ENCODE assay signal across 8 cellular contexts in the genomic region with DNA sequence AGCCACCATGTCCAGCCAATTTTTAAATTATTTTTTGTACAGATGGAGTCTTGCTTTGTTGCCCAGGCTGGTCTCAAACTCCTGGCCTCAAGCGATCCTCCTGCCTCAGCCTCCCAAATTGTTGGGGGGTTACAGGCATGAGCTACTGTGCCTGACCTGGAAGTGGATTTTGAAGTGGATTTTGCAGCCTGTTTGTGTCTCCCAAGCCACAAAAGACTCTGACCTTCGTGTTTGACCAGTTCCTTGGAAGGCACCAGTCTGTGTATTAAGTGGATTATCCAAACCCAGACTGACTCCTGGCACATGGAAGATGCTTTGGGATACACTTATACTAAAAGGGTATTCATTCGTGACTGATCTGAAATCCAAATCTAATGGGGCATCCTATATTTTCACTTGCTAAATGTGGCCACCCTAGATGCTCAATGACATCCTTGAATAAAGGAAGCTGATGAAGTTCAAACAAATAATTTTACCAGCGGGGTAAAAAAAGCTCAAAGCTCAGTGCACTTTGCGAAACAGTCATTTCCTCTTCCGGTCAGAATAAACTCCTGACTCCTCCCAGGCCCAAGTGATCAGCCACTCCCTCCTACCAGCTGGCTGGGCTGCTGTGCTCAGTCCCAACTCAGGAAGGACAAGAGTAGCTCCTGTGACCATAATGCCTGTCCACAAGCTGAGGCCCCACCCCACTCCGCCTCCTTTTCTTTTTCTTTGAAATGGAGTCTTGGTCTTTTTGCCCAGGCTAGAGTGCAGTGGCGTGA. TPM values are rescaled to one million over a fixed set of nuclear protein-coding genes. Genes with fewer than 3 reads are reported as not detected.
DNase-seq lines count a peak whose midpoint lies in the region; ATAC-seq, FAIRE-seq and TF ChIP-seq lines count a peak whose summit lies in the region.

No MANE protein-coding gene starts in this region.

- intact Hi-C loops in endothelial cell of umbilical vein (cut with micrococcal nuclease) = loop anchor here (1.0 kb wide), 1 partner anchor 12 kb away; no protein-coding TSS in a partner anchor

- H3K4me3 Mint-ChIP-seq in neural progenitor cell (no peak overlapping the region), glutamatergic neuron (ENCODE audit: unreplicated experiment) (no peak overlapping the region)

- H3K27me3 ChIP-seq in DND-41 (ENCODE audit: insufficient read depth, low read length, poor library complexity) = no peaks in the 10 kb centered on the region
- H3K27me3 ChIP-seq in HL-60 (ENCODE audit: insufficient read depth, poor library complexity, severe bottlenecking) = no peaks in the 10 kb centered on the region
- no peaks in the 10 kb centered on the region for H3K27me3 ChIP-seq in endothelial cell of umbilical vein (ENCODE audit: control insufficient read depth in 2 of 2, insufficient read depth in 2 of 2, low read length in 2 of 2)
- no peaks in the 10 kb centered on the region for H3K27me3 ChIP-seq in neural progenitor cell

- H3K27ac Mint-ChIP-seq in neural progenitor cell (no peak overlapping the region), glutamatergic neuron (ENCODE audit: unreplicated experiment) (no peak overlapping the region)

- no peaks in the 10 kb centered on the region for H3K9me3 Mint-ChIP-seq in neural progenitor cell
- H3K9me3 Mint-ChIP-seq in glutamatergic neuron (ENCODE audit: unreplicated experiment) = no peaks in the 10 kb centered on the region

- 0 out of 2 replicates have a peak overlapping the region, but pooled peaks have one; percentile 13 for H2AFZ ChIP-seq in DND-41 (ENCODE audit: low read depth, low read length)
- H2AFZ ChIP-seq in endothelial cell of umbilical vein (ENCODE audit: low read depth, low read length) = peak overlapping the region; percentile 69
- peak overlapping the region; percentile 57 for H2AFZ ChIP-seq in neural progenitor cell (replicated peaks)

- no peak for TF ChIP-seq CTCF in DND-41 (IDR thresholded peaks at IDR 0.05; ENCODE audit: borderline replicate concordance, extremely low read depth, low read length, poor library complexity, severe bottlenecking)
- TF ChIP-seq CTCF in HL-60 (IDR thresholded peaks at IDR 0.05; ENCODE audit: insufficient read depth, low read length) = no peak
- TF ChIP-seq CTCF in endothelial cell of umbilical vein (IDR thresholded peaks at IDR 0.05; ENCODE audit: extremely low read depth in 1 of 2, insufficient read depth in 1 of 2, low read depth in 1 of 2, low read length in 2 of 2) = no peak
- no peak for TF ChIP-seq CTCF in neural progenitor cell (IDR thresholded peaks at IDR 0.05)
- TF ChIP-seq CTCF in glutamatergic neuron (IDR thresholded peaks at IDR 0.05; ENCODE audit: partially characterized antibody, unreplicated experiment) = no peak

- no peaks in the 10 kb centered on the region for H3K79me2 ChIP-seq in DND-41 (ENCODE audit: insufficient read depth, low read length)
- H3K79me2 ChIP-seq in endothelial cell of umbilical vein (ENCODE audit: control insufficient read depth, insufficient read depth, low read length) = no peaks in the 10 kb centered on the region
- H3K79me2 ChIP-seq in neural progenitor cell (ENCODE audit: low read depth) = no peaks in the 10 kb centered on the region

- H4K20me1 ChIP-seq in DND-41 (ENCODE audit: insufficient read depth, low read length) (no peaks in the 10 kb centered on the region), endothelial cell of umbilical vein (replicated peaks; ENCODE audit: control insufficient read depth, extremely low read depth, insufficient read depth, low read length) (no peaks in the 10 kb centered on the region), neural progenitor cell (ENCODE audit: low read depth) (no peaks in the 10 kb centered on the region)

- no peaks in the 10 kb centered on the region for H3K36me3 ChIP-seq in DND-41 (ENCODE audit: insufficient read depth, low read length)
- no peaks in the 10 kb centered on the region for H3K36me3 ChIP-seq in endothelial cell of umbilical vein (ENCODE audit: control insufficient read depth in 2 of 2, extremely low read depth in 1 of 2, insufficient read depth in 2 of 2, low read length in 2 of 2)
- H3K36me3 ChIP-seq in neural progenitor cell = no peaks in the 10 kb centered on the region

- H3K27ac ChIP-seq in DND-41 (ENCODE audit: low read length) = no peak overlapping the region
- H3K27ac ChIP-seq in HL-60 (replicated peaks) = peak overlapping the region; percentile 55
- peak overlapping the region; percentile 66 for H3K27ac ChIP-seq in endothelial cell of umbilical vein (ENCODE audit: insufficient read depth, low read depth, low read length)
- no peak overlapping the region for H3K27ac ChIP-seq in neural progenitor cell

- H3K27me3 Mint-ChIP-seq in neural progenitor cell (ENCODE audit: insufficient read depth, low read depth) (no peaks in the 10 kb centered on the region), glutamatergic neuron (ENCODE audit: unreplicated experiment) (no peaks in the 10 kb centered on the region)

- H3K9me3 ChIP-seq in DND-41 (ENCODE audit: insufficient read depth, low read length, severe bottlenecking) (no peaks in the 10 kb centered on the region), endothelial cell of umbilical vein (replicated peaks; ENCODE audit: control insufficient read depth, insufficient read depth, low read length) (no peaks in the 10 kb centered on the region), neural progenitor cell (ENCODE audit: low read depth) (no peaks in the 10 kb centered on the region)

- ATAC-seq in DND-41 (ENCODE audit: insufficient read depth, low read depth) (no peak), GM19397 (IDR thresholded peaks at IDR 0.05; ENCODE audit: unreplicated experiment) (peak; percentile 94)

- H3K4me2 ChIP-seq in DND-41 (ENCODE audit: insufficient read depth, low read length) = no peak overlapping the region
- peak overlapping the region; percentile 80 for H3K4me2 ChIP-seq in endothelial cell of umbilical vein (ENCODE audit: insufficient read depth, low read length)
- no peak overlapping the region for H3K4me2 ChIP-seq in neural progenitor cell

- H3K9me1 ChIP-seq in endothelial cell of umbilical vein (replicated peaks; ENCODE audit: control insufficient read depth, extremely low read depth, insufficient read depth, low read length) = no peaks in the 10 kb centered on the region

- H3F3A ChIP-seq in neural progenitor cell (ENCODE audit: low read depth) = peaks cover 8% of the 10 kb centered on the region

- FAIRE-seq in endothelial cell of umbilical vein (lab: Jason Lieb, UNC) = peak; percentile 99

- H3K9ac ChIP-seq in DND-41 (ENCODE audit: low read depth, low read length) (no peak overlapping the region), endothelial cell of umbilical vein (replicated peaks; ENCODE audit: extremely low read depth, insufficient read depth, low read length) (peak overlapping the region; percentile 46), neural progenitor cell (no peak overlapping the region)

- CTCF ChIA-PET in endothelial cell of umbilical vein (lab: Charles Lee) = interaction anchor here (0.6 to 1.6 kb wide), 8 partner anchors 8 to 117 kb away, joined by 3 to 17 read pairs (median 5); no protein-coding TSS in a partner anchor

- dilution Hi-C loops in endothelial cell of umbilical vein (cut with MboI; ENCODE audit: extremely low pct_ligation_motif_present, low sequenced_read_pairs) = no loop called here

- H3K4me1 ChIP-seq in DND-41 (ENCODE audit: insufficient read depth, low read length) = no peaks in the 10 kb centered on the region
- peaks cover 11% of the 10 kb centered on the region for H3K4me1 ChIP-seq in endothelial cell of umbilical vein (ENCODE audit: control insufficient read depth, extremely low read depth, insufficient read depth, low read length)
- H3K4me1 ChIP-seq in neural progenitor cell = no peaks in the 10 kb centered on the region

- TSS peak; percentile 48 for BruUV-seq in endothelial cell of umbilical vein (replicated peaks; lab: Mats Ljungman, UMichigan)

- no peak overlapping the region for H3K4me3 ChIP-seq in DND-41 (ENCODE audit: low read depth in 1 of 2, low read length in 2 of 2)
- H3K4me3 ChIP-seq in HL-60 (replicated peaks; ENCODE audit: insufficient read depth, low read length) = peak overlapping the region; percentile 6
- no peak overlapping the region for H3K4me3 ChIP-seq in endothelial cell of umbilical vein (replicated peaks in 1 of 3; ENCODE audit: insufficient read depth in 1 of 3, low read depth in 1 of 3, low read length in 3 of 3)
- no peak overlapping the region for H3K4me3 ChIP-seq in neural progenitor cell

- POLR2A ChIA-PET in endothelial cell of umbilical vein (lab: Charles Lee) = interaction anchor here (0.6 to 1.7 kb wide), 3 partner anchors 13 to 99 kb away, joined by 3 to 6 read pairs (median 3); no protein-coding TSS in a partner anchor

- peak; percentile 51 for TF ChIP-seq POLR2A in endothelial cell of umbilical vein (IDR thresholded peaks at IDR 0.05; ENCODE audit: low read depth, low read length)

- peaks cover 7% of the 10 kb centered on the region for H3K4me1 Mint-ChIP-seq in neural progenitor cell
- no peaks in the 10 kb centered on the region for H3K4me1 Mint-ChIP-seq in glutamatergic neuron (ENCODE audit: low read depth, unreplicated experiment)

- DNase-seq in DND-41 (no peak), HL-60 (ENCODE audit: low read depth in 1 of 2, low spot score in 1 of 2) (peak; percentile 86 to 89), T follicular helper cell (ENCODE audit: low read depth) (peak; percentile 18), endothelial cell of umbilical vein (ENCODE audit: low read depth, low spot score) (peak; percentile 80), neural progenitor cell (ENCODE audit: low spot score) (no peak), glutamatergic neuron (no peak), NCI-H1417 treated with DMSO at 0.1 percent for 48 hours (lab: John Stamatoyannopoulos, UW) (no peak)

- H3K36me3 Mint-ChIP-seq in neural progenitor cell = no peaks in the 10 kb centered on the region
- H3K36me3 Mint-ChIP-seq in glutamatergic neuron (ENCODE audit: unreplicated experiment) = no peaks in the 10 kb centered on the region

RNA-seq across cellular contexts. Expression of gene GATAD2A, which starts 32.6 kb away (rescaled TPM):
- total RNA-seq in endothelial cell of umbilical vein (134 and 138 TPM in 2 replicates), neural progenitor cell (ENCODE audit: low replicate concordance) (37.9 and 49.8 TPM in 2 replicates), glutamatergic neuron (ENCODE audit: unreplicated experiment) (203 TPM)
- polyA plus RNA-seq in endothelial cell of umbilical vein = 26.2 and 27.3 TPM in 2 replicates
- polyA plus RNA-seq in endothelial cell of umbilical vein (2011; cell fraction: cytosol; rRNA removed) = 43.0 and 43.3 TPM in 2 replicates
- 28.3 and 42.4 TPM in 2 replicates for polyA plus RNA-seq in endothelial cell of umbilical vein (2011; cell fraction: nucleus; rRNA removed)
- 61.3 and 62.1 TPM in 2 replicates for polyA plus RNA-seq in endothelial cell of umbilical vein (2012)
- polyA minus RNA-seq in endothelial cell of umbilical vein = 27.8 and 34.0 TPM in 2 replicates
- polyA minus RNA-seq in endothelial cell of umbilical vein (2011; cell fraction: cytosol; rRNA and poly(A)+ RNA removed) = 42.5 TPM
- 15.0 and 27.9 TPM in 2 replicates for polyA minus RNA-seq in endothelial cell of umbilical vein (2011; cell fraction: nucleus; rRNA and poly(A)+ RNA removed)

RNA-seq across cellular contexts. Expression of gene MAU2, which starts 52.2 kb away (rescaled TPM):
- total RNA-seq in endothelial cell of umbilical vein (57.3 and 70.0 TPM in 2 replicates), neural progenitor cell (ENCODE audit: low replicate concordance) (35.0 and 47.3 TPM in 2 replicates), glutamatergic neuron (ENCODE audit: unreplicated experiment) (107 TPM)
- 36.9 and 43.4 TPM in 2 replicates for polyA plus RNA-seq in endothelial cell of umbilical vein
- 22.8 and 25.5 TPM in 2 replicates for polyA plus RNA-seq in endothelial cell of umbilical vein (2011; cell fraction: cytosol; rRNA removed)
- 87.6 and 111 TPM in 2 replicates for polyA plus RNA-seq in endothelial cell of umbilical vein (2011; cell fraction: nucleus; rRNA removed)
- 26.8 and 37.1 TPM in 2 replicates for polyA plus RNA-seq in endothelial cell of umbilical vein (2012)
- 73.9 and 116 TPM in 2 replicates for polyA minus RNA-seq in endothelial cell of umbilical vein
- polyA minus RNA-seq in endothelial cell of umbilical vein (2011; cell fraction: cytosol; rRNA and poly(A)+ RNA removed) = 25.5 TPM
- polyA minus RNA-seq in endothelial cell of umbilical vein (2011; cell fraction: nucleus; rRNA and poly(A)+ RNA removed) = 84.2 and 87.9 TPM in 2 replicates

RNA-seq across cellular contexts. Expression of gene SUGP1, which starts 52.5 kb away (rescaled TPM):
- 59.9 and 64.7 TPM in 2 replicates for total RNA-seq in endothelial cell of umbilical vein
- 38.2 and 41.0 TPM in 2 replicates for polyA plus RNA-seq in endothelial cell of umbilical vein
- 29.7 and 30.6 TPM in 2 replicates for polyA plus RNA-seq in endothelial cell of umbilical vein (2011; cell fraction: cytosol; rRNA removed)
- 118 and 123 TPM in 2 replicates for polyA plus RNA-seq in endothelial cell of umbilical vein (2011; cell fraction: nucleus; rRNA removed)
- polyA plus RNA-seq in endothelial cell of umbilical vein (2012) = 37.5 and 45.9 TPM in 2 replicates
- 28.6 and 35.9 TPM in 2 replicates for polyA minus RNA-seq in endothelial cell of umbilical vein
- 24.4 TPM for polyA minus RNA-seq in endothelial cell of umbilical vein (2011; cell fraction: cytosol; rRNA and poly(A)+ RNA removed)
- 32.0 and 42.9 TPM in 2 replicates for polyA minus RNA-seq in endothelial cell of umbilical vein (2011; cell fraction: nucleus; rRNA and poly(A)+ RNA removed)
- total RNA-seq in neural progenitor cell (ENCODE audit: low replicate concordance) = 46.1 and 46.9 TPM in 2 replicates
- 134 TPM for total RNA-seq in glutamatergic neuron (ENCODE audit: unreplicated experiment)

Comparison
In these comparisons a context has a peak if more than half of its experiments do, and no peak if none do; other contexts are left out.
1. DNase-seq: peak in HL-60 (2 of 2), T follicular helper cell (single experiment) and endothelial cell of umbilical vein (single experiment); none in DND-41 (single experiment), neural progenitor cell (single experiment), glutamatergic neuron (single experiment) and NCI-H1417 treated with DMSO at 0.1 percent for 48 hours (single experiment).
2. H2AFZ ChIP-seq: peak in every context shown above with its lines; median percentile 69 in endothelial cell of umbilical vein; 57 in neural progenitor cell; 13 in DND-41.
3. H3K27ac ChIP-seq: peak in HL-60 (single experiment) and endothelial cell of umbilical vein (single experiment); none in DND-41 (single experiment) and neural progenitor cell (single experiment).